Comparison of ENCODE assay signal across 31 cellular contexts in genomic region chr1:98908980-98909379, GRCh38.
"Had no signal": no experiment of that assay in that cellular context is flagged by ENCODE, and none has a peak within 500 bp of the region (broad histone marks: within the 10 kb centered on the region; RNA-seq: fewer than 3 reads in every experiment).

No MANE protein-coding gene starts in this region.

- H3K79me2 ChIP-seq: parathyroid adenoma had no signal

- H3K9ac ChIP-seq: neural progenitor cell, parathyroid adenoma had no signal

- H2AFZ ChIP-seq: parathyroid adenoma had no signal

- H3K9me3 Mint-ChIP-seq: natural killer cell treated with Interleukin-12 subunit alpha and Interleukin-12 subunit beta and Interleukin-15 and Interleukin-18, amount 100 ng/mL, for 72 hours; neural progenitor cell; stimulated activated memory B cell treated with anti-CD40 and anti-IgM and Interleukin-4, amounts not matched to agents 10 μg/mL and 1 μg/mL and 100 μg/mL, for 72 hours; stimulated activated naive CD8-positive, alpha-beta T cell treated with anti-CD3 and anti-CD28 coated beads, Interleukin-15, amount 100 ng/mL, for 72 hours; type B pancreatic cell had no signal

- H3K4me2 ChIP-seq: neural progenitor cell, smooth muscle cell had no signal

- H3K36me3 ChIP-seq: neural progenitor cell, ovary, spleen, suprapubic skin, tibial artery, transverse colon, upper lobe of right lung, uterus had no signal

- H3K27me3 ChIP-seq: neural progenitor cell, ovary, spleen, suprapubic skin, testis, tibial artery, transverse colon, upper lobe of right lung, uterus had no signal

- H3K4me3 ChIP-seq: neural progenitor cell, ovary, psoas muscle, skin epidermis, smooth muscle cell, spleen, suprapubic skin, testis, tibial artery, transverse colon, upper lobe of right lung, uterus had no signal

- H3K4me1 ChIP-seq: neural progenitor cell, parathyroid adenoma, psoas muscle, spleen, suprapubic skin, testis, tibial artery, transverse colon, upper lobe of right lung, uterus had no signal

- H3K9me3 ChIP-seq: ovary, psoas muscle, spleen, suprapubic skin, testis, tibial artery, transverse colon, upper lobe of right lung, uterus had no signal

- H3K27ac Mint-ChIP-seq: naive thymus-derived CD8-positive, alpha-beta T cell; natural killer cell treated with Interleukin-12 subunit alpha and Interleukin-12 subunit beta and Interleukin-15 and Interleukin-18, amount 100 ng/mL, for 72 hours; neural progenitor cell; progenitor cell of endocrine pancreas; stimulated activated memory B cell treated with anti-CD40 and anti-IgM and Interleukin-4, amounts not matched to agents 10 μg/mL and 1 μg/mL and 100 μg/mL, for 72 hours; stimulated activated naive CD8-positive, alpha-beta T cell treated with anti-CD3 and anti-CD28 coated beads, Interleukin-15, amount 100 ng/mL, for 72 hours; type B pancreatic cell had no signal

- H3K27me3 Mint-ChIP-seq: natural killer cell treated with Interleukin-12 subunit alpha and Interleukin-12 subunit beta and Interleukin-15 and Interleukin-18, amount 100 ng/mL, for 72 hours; progenitor cell of endocrine pancreas; stimulated activated memory B cell treated with anti-CD40 and anti-IgM and Interleukin-4, amounts not matched to agents 10 μg/mL and 1 μg/mL and 100 μg/mL, for 72 hours; stimulated activated naive CD8-positive, alpha-beta T cell treated with anti-CD3 and anti-CD28 coated beads, Interleukin-15, amount 100 ng/mL, for 72 hours; type B pancreatic cell had no signal

- DNase-seq: naive thymus-derived CD8-positive, alpha-beta T cell; occipital lobe; ovary; posterior cingulate gyrus; psoas muscle; right cardiac atrium; spleen; stimulated activated CD4-positive, alpha-beta T cell treated with anti-CD3 and anti-CD28 coated beads, Interleukin-12 subunit alpha, Interleukin-12 subunit beta, amount 100 ng/mL, for 4 hours; stimulated activated CD4-positive, alpha-beta T cell treated with anti-CD3 and anti-CD28 coated beads, Interleukin-1b, Interleukin-23, amount 100 ng/mL, for 48 hours; stimulated activated CD4-positive, alpha-beta T cell treated with anti-CD3 and anti-CD28 coated beads, Interleukin-4, amount 100 ng/mL, for 1 hour; stimulated activated CD4-positive, alpha-beta T cell treated with anti-CD3 and anti-CD28 coated beads, Interleukin-4, amount 100 ng/mL, for 4 hours; stimulated activated CD8-positive, alpha-beta memory T cell treated with anti-CD3 and anti-CD28 coated beads, Interleukin-4, amount 100 ng/mL, for 48 hours; stimulated activated naive CD4-positive, alpha-beta T cell; stimulated activated naive CD8-positive, alpha-beta T cell treated with anti-CD3 and anti-CD28 coated beads, Interleukin-15, amount 100 ng/mL, for 72 hours; stimulated activated naive CD8-positive, alpha-beta T cell treated with anti-CD3 and anti-CD28 coated beads, Interleukin-15, Interleukin-2, amounts not matched to agents 100 U/mL and 50 U/mL, for 24 hours; substantia nigra; testis; tibial artery; transverse colon; upper lobe of right lung; uterus had no signal

- ATAC-seq: naive thymus-derived CD8-positive, alpha-beta T cell; natural killer cell treated with Interleukin-12 subunit alpha and Interleukin-12 subunit beta and Interleukin-15 and Interleukin-18, amount 100 ng/mL, for 72 hours; psoas muscle; right cardiac atrium; sciatic nerve; stimulated activated memory B cell treated with anti-CD40 and anti-IgM and Interleukin-4, amounts not matched to agents 10 μg/mL and 1 μg/mL and 100 μg/mL, for 72 hours; stimulated activated naive CD8-positive, alpha-beta T cell treated with anti-CD3 and anti-CD28 coated beads, Interleukin-15, amount 100 ng/mL, for 72 hours; stimulated activated naive CD8-positive, alpha-beta T cell treated with anti-CD3 and anti-CD28 coated beads, Interleukin-15, Interleukin-2, amounts not matched to agents 100 U/mL and 50 U/mL, for 24 hours; upper lobe of right lung had no signal

- H3K36me3 Mint-ChIP-seq: naive thymus-derived CD8-positive, alpha-beta T cell; natural killer cell treated with Interleukin-12 subunit alpha and Interleukin-12 subunit beta and Interleukin-15 and Interleukin-18, amount 100 ng/mL, for 72 hours; neural progenitor cell; stimulated activated memory B cell treated with anti-CD40 and anti-IgM and Interleukin-4, amounts not matched to agents 10 μg/mL and 1 μg/mL and 100 μg/mL, for 72 hours; type B pancreatic cell had no signal

- H3K4me3 Mint-ChIP-seq: naive thymus-derived CD8-positive, alpha-beta T cell; natural killer cell treated with Interleukin-12 subunit alpha and Interleukin-12 subunit beta and Interleukin-15 and Interleukin-18, amount 100 ng/mL, for 72 hours; neural progenitor cell; stimulated activated memory B cell treated with anti-CD40 and anti-IgM and Interleukin-4, amounts not matched to agents 10 μg/mL and 1 μg/mL and 100 μg/mL, for 72 hours; stimulated activated naive CD8-positive, alpha-beta T cell treated with anti-CD3 and anti-CD28 coated beads, Interleukin-15, amount 100 ng/mL, for 72 hours; type B pancreatic cell had no signal

- H3K4me1 Mint-ChIP-seq: naive thymus-derived CD8-positive, alpha-beta T cell; stimulated activated memory B cell treated with anti-CD40 and anti-IgM and Interleukin-4, amounts not matched to agents 10 μg/mL and 1 μg/mL and 100 μg/mL, for 72 hours; stimulated activated naive CD8-positive, alpha-beta T cell treated with anti-CD3 and anti-CD28 coated beads, Interleukin-15, amount 100 ng/mL, for 72 hours had no signal

- H3K27ac ChIP-seq: neural progenitor cell, ovary, parathyroid adenoma, psoas muscle, skin epidermis, spleen, suprapubic skin, testis, tibial artery, transverse colon, upper lobe of right lung, uterus had no signal
